Comparison of ENCODE assay signal across 8 cellular contexts in the genomic region with DNA sequence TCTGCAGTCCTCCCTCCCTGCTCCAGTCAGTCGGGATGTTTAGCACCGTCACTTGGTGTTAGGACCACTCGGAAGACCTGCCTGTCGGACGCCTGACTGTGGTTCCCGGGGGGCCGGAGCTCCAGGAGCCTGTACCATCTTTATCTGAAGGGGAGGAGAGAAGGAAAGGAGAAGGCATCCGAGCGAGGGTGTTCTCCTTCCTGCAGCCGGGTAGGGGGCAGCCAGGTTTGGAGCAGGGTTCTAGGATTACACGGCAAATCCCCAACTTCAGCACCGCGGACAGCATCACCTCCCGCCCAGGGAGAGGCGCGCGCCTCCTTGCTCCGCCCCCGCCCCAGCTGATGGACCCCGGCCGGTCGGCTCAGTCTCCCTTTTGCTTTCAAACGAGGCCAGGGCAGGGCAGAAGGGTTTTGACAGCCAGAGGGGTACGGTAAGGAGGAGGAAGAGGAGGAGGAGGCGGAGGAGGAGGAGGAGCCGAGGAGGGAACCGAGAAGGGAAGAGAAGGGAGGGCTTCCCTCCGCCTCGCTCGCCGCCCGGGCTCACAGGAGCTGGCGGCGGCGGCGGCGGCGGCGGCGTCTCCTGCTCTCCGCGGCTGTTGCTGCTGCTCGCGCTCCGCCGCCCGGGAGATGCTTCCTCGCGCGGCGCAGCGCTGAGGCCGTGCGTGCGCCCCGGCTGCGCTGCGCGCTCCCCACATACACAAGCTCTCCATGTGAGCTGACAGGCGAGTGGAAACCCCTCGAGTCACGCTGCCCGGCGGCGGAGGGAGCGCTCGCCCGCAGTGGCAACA.
A peak's percentile ranks its signal among the peaks of the same experiment; 100 is the strongest.
DNase-seq lines count a peak whose midpoint lies in the region; ATAC-seq lines count a peak whose summit lies in the region.

No MANE protein-coding gene starts in this region.

- H3K4me1 Mint-ChIP-seq in activated naive CD8-positive, alpha-beta T cell (ENCODE audit: low read depth) = peaks cover 12% of the 10 kb centered on the region

- intact Hi-C loops in head of caudate nucleus (cut with DNase I) = no loop called here

- peak overlapping the region; percentile 73 for H3K4me3 ChIP-seq in ACC112 (ENCODE audit: low read depth, low read length)

- peaks cover 29% of the 10 kb centered on the region for H3K27me3 Mint-ChIP-seq in activated naive CD8-positive, alpha-beta T cell

- H3K9me3 Mint-ChIP-seq in activated naive CD8-positive, alpha-beta T cell (ENCODE audit: low read depth) = peaks cover 6% of the 10 kb centered on the region

- no peaks in the 10 kb centered on the region for H3K36me3 Mint-ChIP-seq in activated naive CD8-positive, alpha-beta T cell

- peak; percentile 60 for ATAC-seq in GM19395 (IDR thresholded peaks at IDR 0.05; ENCODE audit: unreplicated experiment)
- ATAC-seq in GM18517 (IDR thresholded peaks at IDR 0.05; ENCODE audit: unreplicated experiment) = no peak
- no peak for ATAC-seq in HG02938 (IDR thresholded peaks at IDR 0.05; ENCODE audit: unreplicated experiment)

- peaks cover 48% of the 10 kb centered on the region for H3K27me3 ChIP-seq in ACC112 (ENCODE audit: insufficient read depth, low read length)

- H3K27ac ChIP-seq in ACC112 (ENCODE audit: low read depth, low read length) = no peak overlapping the region

- DNase-seq in NCI-H2196 treated with DMSO at 0.1 percent for 48 hours (lab: John Stamatoyannopoulos, UW; ENCODE audit: unreplicated experiment) (peak; percentile 68), head of caudate nucleus (peak; percentile 24 to 83 (median 63)), nucleus accumbens (lab: John Stamatoyannopoulos, UW) (peak in 50 of 56 donors; percentile 6 to 77 (median 43))

- peak overlapping the region; percentile 61 for H3K4me3 Mint-ChIP-seq in activated naive CD8-positive, alpha-beta T cell

- H3K27ac Mint-ChIP-seq in activated naive CD8-positive, alpha-beta T cell = no peak overlapping the region

- H3K36me3 ChIP-seq in ACC112 (ENCODE audit: insufficient read depth, low read length) = no peaks in the 10 kb centered on the region

- H3K79me2 ChIP-seq in ACC112 (ENCODE audit: control insufficient read depth, insufficient read depth, low read length, unreplicated experiment) = no peaks in the 10 kb centered on the region

- H3K4me1 ChIP-seq in ACC112 (ENCODE audit: control insufficient read depth, insufficient read depth, low read length, unreplicated experiment) = no peaks in the 10 kb centered on the region

- H2AFZ ChIP-seq in ACC112 (ENCODE audit: low read length, unreplicated experiment) = no peak overlapping the region
